1 cellular context compared by ENCODE assay signal in the genomic region with DNA sequence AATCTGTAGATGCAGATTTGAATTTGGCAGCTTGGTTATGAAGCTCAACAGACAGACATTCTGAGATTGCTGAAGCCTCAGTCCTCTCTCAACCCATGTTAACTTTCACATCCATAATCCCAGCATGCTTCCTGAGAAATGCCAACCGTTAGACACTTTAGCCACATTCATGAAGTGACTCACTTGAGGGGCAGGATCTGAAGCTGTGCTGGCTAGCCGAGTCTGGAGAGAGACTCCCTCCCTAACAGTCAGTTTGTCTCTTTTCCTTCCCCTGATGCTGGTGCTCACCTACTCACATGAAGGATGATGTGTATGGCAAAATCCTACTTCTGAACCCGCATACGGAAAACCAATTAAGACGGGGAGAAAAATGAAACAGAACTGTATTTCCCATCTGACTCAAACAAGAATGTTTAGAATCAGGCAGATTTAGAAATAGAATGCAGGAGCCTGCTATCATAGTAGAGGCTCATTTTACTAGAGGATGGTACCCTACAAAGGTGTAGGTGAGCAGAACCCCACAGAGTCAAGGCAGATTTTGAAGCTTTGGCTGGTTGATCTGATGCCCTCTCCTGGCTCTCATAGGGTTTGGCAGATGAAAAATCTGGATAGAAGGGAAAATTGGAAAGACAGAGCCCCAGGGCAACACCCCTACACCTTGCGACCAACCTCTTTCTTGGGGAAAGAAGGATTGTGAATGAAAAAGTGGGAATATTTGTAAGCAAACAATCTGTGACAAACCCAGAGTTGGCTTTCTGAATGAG.
TF ChIP-seq lines count a peak whose summit lies in the region.

No MANE protein-coding gene starts in this region.

TF ChIP-seq in GM23338, 12 proteins besides CTCF, POLR2A, EP300 and RAD21 (continued from another document):
- no peak for TF ChIP-seq REST (IDR thresholded peaks at IDR 0.05; ENCODE audit: unreplicated experiment)
- TF ChIP-seq CREB1 (CRISPR knock-in tag; IDR thresholded peaks at IDR 0.05; ENCODE audit: low read depth): no peak
- no peak for TF ChIP-seq STAT1 (IDR thresholded peaks at IDR 0.05; ENCODE audit: unreplicated experiment)
